In the genomic region with DNA sequence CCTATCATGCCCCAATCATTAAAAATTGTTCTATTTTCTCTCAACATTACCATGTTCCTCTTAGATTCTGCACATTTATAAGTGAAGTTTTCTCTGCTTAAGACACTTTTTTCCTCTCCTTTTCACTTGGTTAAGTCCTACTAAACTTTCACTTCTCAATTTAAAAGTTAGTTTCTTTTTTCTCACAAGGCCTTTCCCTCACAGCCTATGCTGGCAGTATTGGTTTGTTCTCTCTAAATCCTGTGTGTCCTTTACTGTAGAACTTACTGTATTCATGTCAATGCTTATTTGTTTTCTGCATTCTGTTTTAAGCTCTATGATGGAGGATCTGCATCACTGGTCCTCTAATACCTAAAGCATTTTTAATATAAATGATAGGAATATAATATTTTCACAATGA, we compare ENCODE assay signal across 27 cellular contexts.
"Had no signal": no experiment of that assay in that cellular context is flagged by ENCODE, and none has a peak within 500 bp of the region (broad histone marks: within the 10 kb centered on the region; RNA-seq: fewer than 3 reads in every experiment).

No MANE protein-coding gene starts in this region.

- H3K36me3 Mint-ChIP-seq: naive thymus-derived CD4-positive, alpha-beta T cell; stimulated activated effector memory CD8-positive, alpha-beta T cell treated with anti-CD3 and anti-CD28 coated beads, Interleukin-12 subunit alpha, Interleukin-12 subunit beta, amount 100 ng/mL, for 72 hours had no signal

- H3K4me3 Mint-ChIP-seq: dendritic cell treated with granulocyte-macrophage colony-stimulating factor and Interleukin-4, amounts not matched to agents 40 ng/mL and 50 ng/mL, for 4 days; naive thymus-derived CD4-positive, alpha-beta T cell; nephron; stimulated activated effector memory CD8-positive, alpha-beta T cell treated with anti-CD3 and anti-CD28 coated beads, Interleukin-12 subunit alpha, Interleukin-12 subunit beta, amount 100 ng/mL, for 72 hours had no signal

- DNase-seq: colonic mucosa; effector memory CD4-positive, alpha-beta T cell; foreskin melanocyte; glutamatergic neuron; heart right ventricle; hippocampal formation; left cardiac atrium; mesenchymal stem cell; midbrain; naive thymus-derived CD4-positive, alpha-beta T cell; nucleus accumbens; sigmoid colon; stimulated activated CD4-positive, alpha-beta T cell treated with anti-CD3 and anti-CD28 coated beads, Interleukin-2, amount 100 ng/mL, for 24 hours; stimulated activated CD4-positive, alpha-beta T cell treated with anti-CD3 and anti-CD28 coated beads, Interleukin-4, amount 100 ng/mL, for 24 hours; stimulated activated naive CD4-positive, alpha-beta T cell treated with Interleukin-2 at 50 U/mL for 16 hours; stomach; thyroid gland; trophoblast cell had no signal

- H3K4me3 ChIP-seq: colonic mucosa, esophagus muscularis mucosa, heart right ventricle, left lung, prostate gland, right atrium auricular region, sigmoid colon, stomach, thyroid gland had no signal

- FAIRE-seq: endothelial cell of umbilical vein, islet of Langerhans had no signal

- H3K36me3 ChIP-seq: colonic mucosa, esophagus muscularis mucosa, heart right ventricle, left lung, prostate gland, right atrium auricular region, sigmoid colon, stomach, thyroid gland had no signal

- H3K27me3 ChIP-seq: colonic mucosa, esophagus muscularis mucosa, heart right ventricle, left lung, right atrium auricular region, sigmoid colon, stomach, thyroid gland had no signal

- H3K27ac Mint-ChIP-seq: dendritic cell treated with granulocyte-macrophage colony-stimulating factor and Interleukin-4, amounts not matched to agents 40 ng/mL and 50 ng/mL, for 4 days; naive thymus-derived CD4-positive, alpha-beta T cell; nephron; stimulated activated effector memory CD8-positive, alpha-beta T cell treated with anti-CD3 and anti-CD28 coated beads, Interleukin-12 subunit alpha, Interleukin-12 subunit beta, amount 100 ng/mL, for 72 hours had no signal

- ATAC-seq: heart right ventricle; left cardiac atrium; left lung; naive thymus-derived CD4-positive, alpha-beta T cell; stimulated activated effector memory CD8-positive, alpha-beta T cell treated with anti-CD3 and anti-CD28 coated beads, Interleukin-12 subunit alpha, Interleukin-12 subunit beta, amount 100 ng/mL, for 72 hours had no signal

- H3K27ac ChIP-seq: colonic mucosa, esophagus muscularis mucosa, heart right ventricle, left lung, prostate gland, right atrium auricular region, sigmoid colon, stomach, thyroid gland had no signal

- H3K4me1 ChIP-seq: colonic mucosa, esophagus muscularis mucosa, heart right ventricle, left lung, prostate gland, right atrium auricular region, sigmoid colon, stomach, thyroid gland had no signal

- H3K4me1 Mint-ChIP-seq: naive thymus-derived CD4-positive, alpha-beta T cell; stimulated activated effector memory CD8-positive, alpha-beta T cell treated with anti-CD3 and anti-CD28 coated beads, Interleukin-12 subunit alpha, Interleukin-12 subunit beta, amount 100 ng/mL, for 72 hours had no signal

- H3K9me3 ChIP-seq: colonic mucosa, esophagus muscularis mucosa, left lung, prostate gland, right atrium auricular region, sigmoid colon, thyroid gland had no signal

- H3K27me3 Mint-ChIP-seq: dendritic cell treated with granulocyte-macrophage colony-stimulating factor and Interleukin-4, amounts not matched to agents 40 ng/mL and 50 ng/mL, for 4 days; naive thymus-derived CD4-positive, alpha-beta T cell had no signal
